In genomic region chr20:54209216-54209813, GRCh38 we compare ENCODE assay signal across 9 cellular contexts. TPM values are rescaled to one million over a fixed set of nuclear protein-coding genes. Genes with fewer than 3 reads are reported as not detected.
DNase-seq lines count a peak whose midpoint lies in the region; ATAC-seq, FAIRE-seq and TF ChIP-seq lines count a peak whose summit lies in the region.
"Had no signal": no experiment of that assay in that cellular context is flagged by ENCODE, and none has a peak within 500 bp of the region (broad histone marks: within the 10 kb centered on the region; RNA-seq: fewer than 3 reads in every experiment).

No MANE protein-coding gene starts in this region.

- H3K4me3 Mint-ChIP-seq in activated CD4-positive, alpha-beta T cell treated with anti-CD3 and anti-CD28 coated beads, Interleukin-2, amount 10 ng/mL, durations not matched to agents 7 days and 5 days = peak overlapping the region; percentile 82

- peaks cover 14% of the 10 kb centered on the region for H3K4me1 ChIP-seq in keratinocyte (ENCODE audit: control insufficient read depth, extremely low read depth, insufficient read depth, low read length)
- peaks cover 32% of the 10 kb centered on the region for H3K4me1 ChIP-seq in suprapubic skin
- H3K4me1 ChIP-seq: colonic mucosa had no signal

- H3K9me3 Mint-ChIP-seq in activated CD4-positive, alpha-beta T cell treated with anti-CD3 and anti-CD28 coated beads, Interleukin-2, amount 10 ng/mL, durations not matched to agents 7 days and 5 days = no peaks in the 10 kb centered on the region
- H3K9me3 Mint-ChIP-seq in activated naive CD4-positive, alpha-beta T cell treated with anti-CD3 and anti-CD28 coated beads, Interleukin-2, amount 50 U/mL, for 72 hours = no peaks in the 10 kb centered on the region

- peaks cover 56% of the 10 kb centered on the region for H3K79me2 ChIP-seq in keratinocyte (ENCODE audit: control insufficient read depth, insufficient read depth, low read length)

- no peak for DNase-seq in activated CD4-positive, alpha-beta T cell treated with anti-CD3 and anti-CD28 coated beads, Interleukin-2, amount 10 ng/mL, durations not matched to agents 7 days and 5 days
- DNase-seq in activated CD4-positive, alpha-beta T cell treated with anti-CD3 and anti-CD28 coated beads for 4 hours = no peak
- no peak for DNase-seq in activated naive CD4-positive, alpha-beta T cell treated with anti-CD3 and anti-CD28 coated beads, Interleukin-2, amount 50 U/mL, for 72 hours (ENCODE audit: low spot score in 2 of 2)
- no peak for DNase-seq in keratinocyte (ENCODE audit: low read depth, low spot score)
- DNase-seq in suprapubic skin (ENCODE audit: low spot score in 2 of 2) = no peak
- no peak for DNase-seq in pons (ENCODE audit: low spot score)
- DNase-seq in UCSD-AML1 (lab: John Stamatoyannopoulos, UW; ENCODE audit: unreplicated experiment) = no peak
- DNase-seq: colonic mucosa had no signal

- H3K9ac ChIP-seq in keratinocyte (ENCODE audit: control insufficient read depth, extremely low read depth, insufficient read depth, low read length) = peak overlapping the region; percentile 100

- CTCF ChIA-PET in activated CD4-positive, alpha-beta T cell treated with anti-CD3 and anti-CD28 coated beads, Interleukin-2, amount 10 ng/mL, durations not matched to agents 7 days and 5 days (lab: Charles Lee) = interaction anchor here (0.6 to 1.7 kb wide), 2 partner anchors 9 to 525 kb away, joined by 3 to 8 read pairs; no protein-coding TSS in a partner anchor

- peaks cover 2% of the 10 kb centered on the region for H4K20me1 ChIP-seq in keratinocyte (ENCODE audit: control insufficient read depth, extremely low read depth, insufficient read depth, low read length)

- peak overlapping the region; percentile 100 for H3K27ac ChIP-seq in keratinocyte (ENCODE audit: control insufficient read depth, insufficient read depth, low read length)
- no peak overlapping the region for H3K27ac ChIP-seq in suprapubic skin
- H3K27ac ChIP-seq: colonic mucosa had no signal

- H3K9me1 ChIP-seq in keratinocyte (ENCODE audit: control insufficient read depth, extremely low read depth, insufficient read depth, low read length) = no peaks in the 10 kb centered on the region

- H3K27me3 ChIP-seq in keratinocyte (ENCODE audit: control insufficient read depth, extremely low read depth, insufficient read depth, low read length) (no peaks in the 10 kb centered on the region), suprapubic skin (no peaks in the 10 kb centered on the region)
- H3K27me3 ChIP-seq: colonic mucosa had no signal

- FAIRE-seq in keratinocyte (lab: Jason Lieb, UNC) = no peak

- ATAC-seq in activated naive CD4-positive, alpha-beta T cell treated with anti-CD3 and anti-CD28 coated beads, Interleukin-2, amount 50 U/mL, for 72 hours = peak in 1 of 2 donors; percentile 19
- no peak for ATAC-seq in GM18873 (IDR thresholded peaks at IDR 0.05; ENCODE audit: low FRiP score, unreplicated experiment)

- peaks cover 3 to 9% of the 10 kb centered on the region in 2 experiments for H3K36me3 ChIP-seq in keratinocyte (ENCODE audit: control insufficient read depth in 2 of 2, extremely low read depth in 1 of 2, insufficient read depth in 2 of 2, low read length in 2 of 2)
- H3K36me3 ChIP-seq in suprapubic skin = no peaks in the 10 kb centered on the region
- H3K36me3 ChIP-seq: colonic mucosa had no signal

- no peak for TF ChIP-seq CTCF in keratinocyte (optimal IDR thresholded peaks at IDR 0.05 in 1 of 3, IDR thresholded peaks at IDR 0.05 in 1 of 3, conservative IDR thresholded peaks at IDR 0.05 in 1 of 3; ENCODE audit: extremely low read depth in 1 of 3, insufficient read depth in 2 of 3, low read length in 3 of 3)
- no peak for TF ChIP-seq CTCF in suprapubic skin (IDR thresholded peaks at IDR 0.05)

- H3K4me3 ChIP-seq in keratinocyte (ENCODE audit: control insufficient read depth in 2 of 3, extremely low read depth in 1 of 3, insufficient read depth in 2 of 3, low read depth in 1 of 3, low read length in 3 of 3) (peak overlapping the region; percentile 83 to 89 (median 87)), suprapubic skin (peak overlapping the region; percentile 80)

- H3K9me3 ChIP-seq in keratinocyte (ENCODE audit: control insufficient read depth, low read depth, low read length) (no peaks in the 10 kb centered on the region), suprapubic skin (no peaks in the 10 kb centered on the region)
- H3K9me3 ChIP-seq: colonic mucosa had no signal

- WGBS in suprapubic skin = 77% methylated on average over 5 of the region's 5 CpGs

- H2AFZ ChIP-seq in keratinocyte (ENCODE audit: control insufficient read depth, low read length) = no peak overlapping the region

- TF ChIP-seq EP300 in suprapubic skin (IDR thresholded peaks at IDR 0.05) = no peak

- H3K36me3 Mint-ChIP-seq in activated CD4-positive, alpha-beta T cell treated with anti-CD3 and anti-CD28 coated beads, Interleukin-2, amount 10 ng/mL, durations not matched to agents 7 days and 5 days (ENCODE audit: low read depth) = peaks cover 9% of the 10 kb centered on the region
- H3K36me3 Mint-ChIP-seq in activated naive CD4-positive, alpha-beta T cell treated with anti-CD3 and anti-CD28 coated beads, Interleukin-2, amount 50 U/mL, for 72 hours = peaks cover 6 to 26% of the 10 kb centered on the region in 2 donors

- peak overlapping the region; percentile 74 for H3K4me2 ChIP-seq in keratinocyte (ENCODE audit: control insufficient read depth, extremely low read depth, insufficient read depth, low read depth, low read length)

- no peak for TF ChIP-seq POLR2A in suprapubic skin (IDR thresholded peaks at IDR 0.05)

- dilution Hi-C loops in keratinocyte (cut with MboI; ENCODE audit: extremely low pct_ligation_motif_present, low sequenced_read_pairs) = no loop called here

- peaks cover 22% of the 10 kb centered on the region for H3K4me1 Mint-ChIP-seq in activated CD4-positive, alpha-beta T cell treated with anti-CD3 and anti-CD28 coated beads, Interleukin-2, amount 10 ng/mL, durations not matched to agents 7 days and 5 days

- POLR2A ChIA-PET in activated CD4-positive, alpha-beta T cell treated with anti-CD3 and anti-CD28 coated beads, Interleukin-2, amount 10 ng/mL, durations not matched to agents 7 days and 5 days (lab: Charles Lee) = no interaction called here

- no peaks in the 10 kb centered on the region for H3K27me3 Mint-ChIP-seq in activated CD4-positive, alpha-beta T cell treated with anti-CD3 and anti-CD28 coated beads, Interleukin-2, amount 10 ng/mL, durations not matched to agents 7 days and 5 days

- no peak overlapping the region for H3K27ac Mint-ChIP-seq in activated CD4-positive, alpha-beta T cell treated with anti-CD3 and anti-CD28 coated beads, Interleukin-2, amount 10 ng/mL, durations not matched to agents 7 days and 5 days
- peak overlapping the region; percentile 92 to 96 for H3K27ac Mint-ChIP-seq in activated naive CD4-positive, alpha-beta T cell treated with anti-CD3 and anti-CD28 coated beads, Interleukin-2, amount 50 U/mL, for 72 hours

RNA-seq across cellular contexts. Expression of gene PFDN4, which starts 1.4 kb away (rescaled TPM):
- total RNA-seq in activated CD4-positive, alpha-beta T cell treated with anti-CD3 and anti-CD28 coated beads, Interleukin-2, amount 10 ng/mL, durations not matched to agents 7 days and 5 days = 10 to 100 TPM; 26.8 to 27.7 TPM
- total RNA-seq in activated naive CD4-positive, alpha-beta T cell treated with anti-CD3 and anti-CD28 coated beads, Interleukin-2, amount 50 U/mL, for 72 hours = 10 to 100 TPM; 52.0 to 62.1 TPM
- polyA plus RNA-seq in keratinocyte = 19.1 to 65.7 TPM (median 39.5 TPM) in 3 replicates
- polyA plus RNA-seq in keratinocyte (2011; ENCODE audit: low read depth) = 34.8 TPM
- 48.6 and 86.9 TPM in 2 replicates for polyA plus RNA-seq in keratinocyte (2011; cell fraction: cytosol; rRNA removed)
- polyA plus RNA-seq in keratinocyte (2011; cell fraction: nucleus; rRNA removed) = 16.4 and 26.9 TPM in 2 replicates
- polyA plus RNA-seq in keratinocyte (2012; ENCODE audit: low replicate concordance) = 38.9 and 41.8 TPM in 2 replicates
- 1.5 to 8.1 TPM in 2 of 3 replicates, not detected in the other for polyA minus RNA-seq in keratinocyte
- polyA minus RNA-seq in keratinocyte (2011; cell fraction: cytosol; rRNA and poly(A)+ RNA removed) = 4.4 TPM
- 1.7 and 3.3 TPM in 2 replicates for polyA minus RNA-seq in keratinocyte (2011; cell fraction: nucleus; rRNA and poly(A)+ RNA removed)
- 10 to 100 TPM; 33.2 to 48.7 (median 42.0) TPM for total RNA-seq in suprapubic skin

RNA-seq across cellular contexts. Expression of gene CYP24A1, which starts 35.5 kb away (rescaled TPM):
- total RNA-seq in activated CD4-positive, alpha-beta T cell treated with anti-CD3 and anti-CD28 coated beads, Interleukin-2, amount 10 ng/mL, durations not matched to agents 7 days and 5 days = not detected
- total RNA-seq in activated naive CD4-positive, alpha-beta T cell treated with anti-CD3 and anti-CD28 coated beads, Interleukin-2, amount 50 U/mL, for 72 hours = not detected
- polyA plus RNA-seq in keratinocyte = 7.3 to 18.2 TPM (median 7.7 TPM) in 3 replicates
- not detected for polyA plus RNA-seq in keratinocyte (2011; ENCODE audit: low read depth)
- 4.8 and 7.8 TPM in 2 replicates for polyA plus RNA-seq in keratinocyte (2011; cell fraction: cytosol; rRNA removed)
- polyA plus RNA-seq in keratinocyte (2011; cell fraction: nucleus; rRNA removed) = 34.1 and 38.0 TPM in 2 replicates
- 5.9 TPM in 1 of 2 replicates, not detected in the other for polyA plus RNA-seq in keratinocyte (2012; ENCODE audit: low replicate concordance)
- polyA minus RNA-seq in keratinocyte = 21.2 to 41.0 TPM (median 33.8 TPM) in 3 replicates
- 27.0 TPM for polyA minus RNA-seq in keratinocyte (2011; cell fraction: cytosol; rRNA and poly(A)+ RNA removed)
- polyA minus RNA-seq in keratinocyte (2011; cell fraction: nucleus; rRNA and poly(A)+ RNA removed) = 18.9 and 23.8 TPM in 2 replicates
- 1 to 10 TPM in 3 of 4 donors, not detected in 1; 1.0 to 2.5 (median 1.5) TPM for total RNA-seq in suprapubic skin
